ENCODE assay signal across 34 cellular contexts in genomic region chr15:72468103-72468502, GRCh38.
"Had no signal": no experiment of that assay in that cellular context is flagged by ENCODE, and none has a peak within 500 bp of the region (broad histone marks: within the 10 kb centered on the region; RNA-seq: fewer than 3 reads in every experiment).

No MANE protein-coding gene starts in this region.

- H3K4me2 ChIP-seq: KMS-11 had no signal

- H3K4me3 ChIP-seq: MG63 had no signal

- H3K9me3 ChIP-seq: MG63 had no signal

- DNase-seq: Karpas-422, Kasumi-1, MG63, MM.1S, MV-4-11, NCI-H1048, NCI-H1092, NCI-H1092 treated with DMSO at 0.1 percent for 48 hours, NCI-H1105, NCI-H1105 treated with DMSO at 0.1 percent for 48 hours, NCI-H1417, NCI-H1417 treated with DMSO at 0.1 percent for 48 hours, NCI-H1436, NCI-H1436 treated with DMSO at 0.1 percent for 48 hours, NCI-H146, NCI-H1694, NCI-H1694 treated with DMSO at 0.1 percent for 48 hours, NCI-H187, NCI-H187 treated with DMSO at 0.1 percent for 48 hours, NCI-H1930, NCI-H2029, NCI-H2029 treated with DMSO at 0.1 percent for 48 hours, NCI-H2081, NCI-H2081 treated with DMSO at 0.1 percent for 48 hours, NCI-H2107, NCI-H2171, NCI-H2171 treated with DMSO at 0.1 percent for 48 hours, NCI-H2227 treated with DMSO at 0.1 percent for 48 hours, NCI-H226, NCI-H345, NCI-H446, NCI-H446 treated with DMSO at 0.1 percent for 48 hours, NCI-H510A had no signal

- H3K36me3 ChIP-seq: MG63 had no signal

- H3K27ac ChIP-seq: KMS-11 had no signal

- H3K27me3 ChIP-seq: MG63 had no signal

- H3K9ac ChIP-seq: KMS-11 had no signal
